Comparison of ENCODE assay signal across 1 cellular context in genomic region chr2:191860760-191861466, GRCh38.
TF ChIP-seq lines count a peak whose summit lies in the region.

No MANE protein-coding gene starts in this region.

TF ChIP-seq in HepG2, 621 proteins besides CTCF, POLR2A, EP300 and RAD21 (continued from another document and continues in another):
- TF ChIP-seq TBX3 (IDR thresholded peaks at IDR 0.05; ENCODE audit: borderline replicate concordance) (no peak), ZNF878 (CRISPR knock-in tag; IDR thresholded peaks at IDR 0.05) (no peak), SAFB2 (CRISPR knock-in tag; IDR thresholded peaks at IDR 0.05; ENCODE audit: borderline replicate concordance, low read depth) (no peak), BCL6 (CRISPR knock-in tag; IDR thresholded peaks at IDR 0.05) (peak; percentile 77), XRCC5 (optimal IDR thresholded peaks at IDR 0.05; ENCODE audit: low read length) (peak; percentile 50), NR3C1 (CRISPR knock-in tag; IDR thresholded peaks at IDR 0.05) (no peak), ZFP62 (CRISPR knock-in tag; IDR thresholded peaks at IDR 0.05) (no peak), HOXA5 (CRISPR knock-in tag; IDR thresholded peaks at IDR 0.05) (no peak), DRAP1 (CRISPR knock-in tag; IDR thresholded peaks at IDR 0.05) (peak; percentile 53; the same call in 1 of the 2 replicates), HOXA7 (CRISPR knock-in tag; IDR thresholded peaks at IDR 0.05) (no peak), ZNF552 (CRISPR knock-in tag; IDR thresholded peaks at IDR 0.05; ENCODE audit: borderline replicate concordance) (no peak), ZNF782 (CRISPR knock-in tag; IDR thresholded peaks at IDR 0.05; ENCODE audit: borderline replicate concordance) (no peak), ZNF253 (CRISPR knock-in tag; IDR thresholded peaks at IDR 0.05; ENCODE audit: borderline replicate concordance) (no peak), ATAD3A (CRISPR knock-in tag; IDR thresholded peaks at IDR 0.05) (no peak), SKIL (CRISPR knock-in tag; IDR thresholded peaks at IDR 0.05; ENCODE audit: borderline replicate concordance) (no peak), ZNF121 (CRISPR knock-in tag; IDR thresholded peaks at IDR 0.05) (no peak), EHMT2 (IDR thresholded peaks at IDR 0.05; ENCODE audit: borderline replicate concordance, low read depth, low read length) (peak; percentile 91; the same call in 1 of the 2 replicates), GZF1 (CRISPR knock-in tag; IDR thresholded peaks at IDR 0.05) (no peak), ELF1 (CRISPR knock-in tag; IDR thresholded peaks at IDR 0.05) (no peak), ZNF446 (CRISPR knock-in tag; IDR thresholded peaks at IDR 0.05) (no peak), IRF2 (CRISPR knock-in tag; IDR thresholded peaks at IDR 0.05) (peak; percentile 62; the same call in 1 of the 2 replicates), HMG20A (CRISPR knock-in tag; IDR thresholded peaks at IDR 0.05; ENCODE audit: borderline replicate concordance) (peak; percentile 73), DNMT3B (CRISPR knock-in tag; conservative IDR thresholded peaks at IDR 0.05) (no peak), REL (CRISPR knock-in tag; conservative IDR thresholded peaks at IDR 0.05) (no peak), PRMT3 (CRISPR knock-in tag; IDR thresholded peaks at IDR 0.05; ENCODE audit: borderline replicate concordance, low read depth) (no peak), SP5 (CRISPR knock-in tag; IDR thresholded peaks at IDR 0.05; ENCODE audit: borderline replicate concordance, low read depth) (0 out of 2 replicates have a peak, but pooled peaks have one; percentile 19), ZNF607 (CRISPR knock-in tag; IDR thresholded peaks at IDR 0.05; ENCODE audit: borderline replicate concordance) (no peak), POGZ (CRISPR knock-in tag; IDR thresholded peaks at IDR 0.05) (peak; percentile 85), POLR2G (IDR thresholded peaks at IDR 0.05; ENCODE audit: low read depth, low read length) (0 out of 2 replicates have a peak, but pooled peaks have one; percentile 29), ZNF772 (CRISPR knock-in tag; IDR thresholded peaks at IDR 0.05) (no peak), PTBP1 (IDR thresholded peaks at IDR 0.05; ENCODE audit: low read depth, low read length, poor library complexity, severe bottlenecking) (no peak), ZNF207 (IDR thresholded peaks at IDR 0.05; ENCODE audit: borderline replicate concordance) (no peak)
- TF ChIP-seq, protein P1, sequence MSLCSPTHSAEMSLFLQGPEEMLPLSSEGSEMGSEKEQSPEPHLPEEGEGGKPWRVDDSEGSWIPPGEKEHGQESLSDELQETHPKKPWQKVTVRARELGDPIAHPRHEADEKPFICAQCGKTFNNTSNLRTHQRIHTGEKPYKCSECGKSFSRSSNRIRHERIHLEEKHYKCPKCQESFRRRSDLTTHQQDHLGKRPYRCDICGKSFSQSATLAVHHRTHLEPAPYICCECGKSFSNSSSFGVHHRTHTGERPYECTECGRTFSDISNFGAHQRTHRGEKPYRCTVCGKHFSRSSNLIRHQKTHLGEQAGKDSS (CRISPR knock-in tag; IDR thresholded peaks at IDR 0.05; ENCODE audit: borderline replicate concordance, low read depth): no peak
- TF ChIP-seq, protein P2, sequence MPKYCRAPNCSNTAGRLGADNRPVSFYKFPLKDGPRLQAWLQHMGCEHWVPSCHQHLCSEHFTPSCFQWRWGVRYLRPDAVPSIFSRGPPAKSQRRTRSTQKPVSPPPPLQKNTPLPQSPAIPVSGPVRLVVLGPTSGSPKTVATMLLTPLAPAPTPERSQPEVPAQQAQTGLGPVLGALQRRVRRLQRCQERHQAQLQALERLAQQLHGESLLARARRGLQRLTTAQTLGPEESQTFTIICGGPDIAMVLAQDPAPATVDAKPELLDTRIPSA (CRISPR knock-in tag; IDR thresholded peaks at IDR 0.05; ENCODE audit: borderline replicate concordance): no peak
- TF ChIP-seq, protein P3, sequence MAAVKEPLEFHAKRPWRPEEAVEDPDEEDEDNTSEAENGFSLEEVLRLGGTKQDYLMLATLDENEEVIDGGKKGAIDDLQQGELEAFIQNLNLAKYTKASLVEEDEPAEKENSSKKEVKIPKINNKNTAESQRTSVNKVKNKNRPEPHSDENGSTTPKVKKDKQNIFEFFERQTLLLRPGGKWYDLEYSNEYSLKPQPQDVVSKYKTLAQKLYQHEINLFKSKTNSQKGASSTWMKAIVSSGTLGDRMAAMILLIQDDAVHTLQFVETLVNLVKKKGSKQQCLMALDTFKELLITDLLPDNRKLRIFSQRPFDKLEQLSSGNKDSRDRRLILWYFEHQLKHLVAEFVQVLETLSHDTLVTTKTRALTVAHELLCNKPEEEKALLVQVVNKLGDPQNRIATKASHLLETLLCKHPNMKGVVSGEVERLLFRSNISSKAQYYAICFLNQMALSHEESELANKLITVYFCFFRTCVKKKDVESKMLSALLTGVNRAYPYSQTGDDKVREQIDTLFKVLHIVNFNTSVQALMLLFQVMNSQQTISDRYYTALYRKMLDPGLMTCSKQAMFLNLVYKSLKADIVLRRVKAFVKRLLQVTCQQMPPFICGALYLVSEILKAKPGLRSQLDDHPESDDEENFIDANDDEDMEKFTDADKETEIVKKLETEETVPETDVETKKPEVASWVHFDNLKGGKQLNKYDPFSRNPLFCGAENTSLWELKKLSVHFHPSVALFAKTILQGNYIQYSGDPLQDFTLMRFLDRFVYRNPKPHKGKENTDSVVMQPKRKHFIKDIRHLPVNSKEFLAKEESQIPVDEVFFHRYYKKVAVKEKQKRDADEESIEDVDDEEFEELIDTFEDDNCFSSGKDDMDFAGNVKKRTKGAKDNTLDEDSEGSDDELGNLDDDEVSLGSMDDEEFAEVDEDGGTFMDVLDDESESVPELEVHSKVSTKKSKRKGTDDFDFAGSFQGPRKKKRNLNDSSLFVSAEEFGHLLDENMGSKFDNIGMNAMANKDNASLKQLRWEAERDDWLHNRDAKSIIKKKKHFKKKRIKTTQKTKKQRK (IDR thresholded peaks at IDR 0.05; ENCODE audit: low read length): no peak
- TF ChIP-seq, protein P4, sequence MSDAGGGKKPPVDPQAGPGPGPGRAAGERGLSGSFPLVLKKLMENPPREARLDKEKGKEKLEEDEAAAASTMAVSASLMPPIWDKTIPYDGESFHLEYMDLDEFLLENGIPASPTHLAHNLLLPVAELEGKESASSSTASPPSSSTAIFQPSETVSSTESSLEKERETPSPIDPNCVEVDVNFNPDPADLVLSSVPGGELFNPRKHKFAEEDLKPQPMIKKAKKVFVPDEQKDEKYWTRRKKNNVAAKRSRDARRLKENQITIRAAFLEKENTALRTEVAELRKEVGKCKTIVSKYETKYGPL (CRISPR knock-in tag; IDR thresholded peaks at IDR 0.05): no peak
- TF ChIP-seq, protein P5, sequence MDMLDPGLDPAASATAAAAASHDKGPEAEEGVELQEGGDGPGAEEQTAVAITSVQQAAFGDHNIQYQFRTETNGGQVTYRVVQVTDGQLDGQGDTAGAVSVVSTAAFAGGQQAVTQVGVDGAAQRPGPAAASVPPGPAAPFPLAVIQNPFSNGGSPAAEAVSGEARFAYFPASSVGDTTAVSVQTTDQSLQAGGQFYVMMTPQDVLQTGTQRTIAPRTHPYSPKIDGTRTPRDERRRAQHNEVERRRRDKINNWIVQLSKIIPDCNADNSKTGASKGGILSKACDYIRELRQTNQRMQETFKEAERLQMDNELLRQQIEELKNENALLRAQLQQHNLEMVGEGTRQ (IDR thresholded peaks at IDR 0.05; ENCODE audit: low read depth, low read length): no peak
- TF ChIP-seq, protein P5 (CRISPR knock-in tag; IDR thresholded peaks at IDR 0.05; ENCODE audit: borderline replicate concordance): no peak
- TF ChIP-seq, protein P6, sequence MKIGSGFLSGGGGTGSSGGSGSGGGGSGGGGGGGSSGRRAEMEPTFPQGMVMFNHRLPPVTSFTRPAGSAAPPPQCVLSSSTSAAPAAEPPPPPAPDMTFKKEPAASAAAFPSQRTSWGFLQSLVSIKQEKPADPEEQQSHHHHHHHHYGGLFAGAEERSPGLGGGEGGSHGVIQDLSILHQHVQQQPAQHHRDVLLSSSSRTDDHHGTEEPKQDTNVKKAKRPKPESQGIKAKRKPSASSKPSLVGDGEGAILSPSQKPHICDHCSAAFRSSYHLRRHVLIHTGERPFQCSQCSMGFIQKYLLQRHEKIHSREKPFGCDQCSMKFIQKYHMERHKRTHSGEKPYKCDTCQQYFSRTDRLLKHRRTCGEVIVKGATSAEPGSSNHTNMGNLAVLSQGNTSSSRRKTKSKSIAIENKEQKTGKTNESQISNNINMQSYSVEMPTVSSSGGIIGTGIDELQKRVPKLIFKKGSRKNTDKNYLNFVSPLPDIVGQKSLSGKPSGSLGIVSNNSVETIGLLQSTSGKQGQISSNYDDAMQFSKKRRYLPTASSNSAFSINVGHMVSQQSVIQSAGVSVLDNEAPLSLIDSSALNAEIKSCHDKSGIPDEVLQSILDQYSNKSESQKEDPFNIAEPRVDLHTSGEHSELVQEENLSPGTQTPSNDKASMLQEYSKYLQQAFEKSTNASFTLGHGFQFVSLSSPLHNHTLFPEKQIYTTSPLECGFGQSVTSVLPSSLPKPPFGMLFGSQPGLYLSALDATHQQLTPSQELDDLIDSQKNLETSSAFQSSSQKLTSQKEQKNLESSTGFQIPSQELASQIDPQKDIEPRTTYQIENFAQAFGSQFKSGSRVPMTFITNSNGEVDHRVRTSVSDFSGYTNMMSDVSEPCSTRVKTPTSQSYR (CRISPR knock-in tag; IDR thresholded peaks at IDR 0.05; ENCODE audit: borderline replicate concordance): peak; percentile 76; the same call in 1 of the 2 replicates
- TF ChIP-seq, protein P7, sequence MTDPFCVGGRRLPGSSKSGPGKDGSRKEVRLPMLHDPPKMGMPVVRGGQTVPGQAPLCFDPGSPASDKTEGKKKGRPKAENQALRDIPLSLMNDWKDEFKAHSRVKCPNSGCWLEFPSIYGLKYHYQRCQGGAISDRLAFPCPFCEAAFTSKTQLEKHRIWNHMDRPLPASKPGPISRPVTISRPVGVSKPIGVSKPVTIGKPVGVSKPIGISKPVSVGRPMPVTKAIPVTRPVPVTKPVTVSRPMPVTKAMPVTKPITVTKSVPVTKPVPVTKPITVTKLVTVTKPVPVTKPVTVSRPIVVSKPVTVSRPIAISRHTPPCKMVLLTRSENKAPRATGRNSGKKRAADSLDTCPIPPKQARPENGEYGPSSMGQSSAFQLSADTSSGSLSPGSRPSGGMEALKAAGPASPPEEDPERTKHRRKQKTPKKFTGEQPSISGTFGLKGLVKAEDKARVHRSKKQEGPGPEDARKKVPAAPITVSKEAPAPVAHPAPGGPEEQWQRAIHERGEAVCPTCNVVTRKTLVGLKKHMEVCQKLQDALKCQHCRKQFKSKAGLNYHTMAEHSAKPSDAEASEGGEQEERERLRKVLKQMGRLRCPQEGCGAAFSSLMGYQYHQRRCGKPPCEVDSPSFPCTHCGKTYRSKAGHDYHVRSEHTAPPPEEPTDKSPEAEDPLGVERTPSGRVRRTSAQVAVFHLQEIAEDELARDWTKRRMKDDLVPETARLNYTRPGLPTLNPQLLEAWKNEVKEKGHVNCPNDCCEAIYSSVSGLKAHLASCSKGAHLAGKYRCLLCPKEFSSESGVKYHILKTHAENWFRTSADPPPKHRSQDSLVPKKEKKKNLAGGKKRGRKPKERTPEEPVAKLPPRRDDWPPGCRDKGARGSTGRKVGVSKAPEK (CRISPR knock-in tag; IDR thresholded peaks at IDR 0.05; ENCODE audit: borderline replicate concordance): no peak
- TF ChIP-seq, protein P8, sequence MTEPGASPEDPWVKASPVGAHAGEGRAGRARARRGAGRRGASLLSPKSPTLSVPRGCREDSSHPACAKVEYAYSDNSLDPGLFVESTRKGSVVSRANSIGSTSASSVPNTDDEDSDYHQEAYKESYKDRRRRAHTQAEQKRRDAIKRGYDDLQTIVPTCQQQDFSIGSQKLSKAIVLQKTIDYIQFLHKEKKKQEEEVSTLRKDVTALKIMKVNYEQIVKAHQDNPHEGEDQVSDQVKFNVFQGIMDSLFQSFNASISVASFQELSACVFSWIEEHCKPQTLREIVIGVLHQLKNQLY (CRISPR knock-in tag; IDR thresholded peaks at IDR 0.05): 0 out of 2 replicates have a peak, but pooled peaks have one; percentile 26
